24 cellular contexts compared by ENCODE assay signal in the genomic region with DNA sequence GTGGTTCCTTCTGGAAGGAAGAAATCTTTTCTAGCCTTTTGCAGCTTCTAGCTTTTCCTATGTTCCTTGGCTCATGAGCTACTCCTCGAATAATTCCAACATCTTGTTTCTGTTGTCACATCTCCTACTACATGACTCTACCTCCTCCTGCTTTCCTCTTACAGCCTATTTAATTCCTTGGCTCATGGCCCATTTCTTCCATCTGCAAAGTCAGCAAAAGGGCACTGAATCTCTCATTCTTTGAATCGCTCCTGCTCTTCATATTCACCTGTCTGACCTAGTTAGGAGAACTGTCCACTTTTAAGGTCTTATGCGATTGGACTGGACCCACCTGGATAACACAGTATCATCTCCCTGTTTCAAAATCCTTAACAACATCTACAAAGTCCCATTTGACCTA. TPM values are rescaled to one million over a fixed set of nuclear protein-coding genes. Genes with fewer than 3 reads are reported as not detected.
A peak's percentile ranks its signal among the peaks of the same experiment; 100 is the strongest.
DNase-seq lines count a peak whose midpoint lies in the region; ATAC-seq, FAIRE-seq and TF ChIP-seq lines count a peak whose summit lies in the region.
"Had no signal": no experiment of that assay in that cellular context is flagged by ENCODE, and none has a peak within 500 bp of the region (broad histone marks: within the 10 kb centered on the region; RNA-seq: fewer than 3 reads in every experiment).

No MANE protein-coding gene starts in this region.

- no peak for FAIRE-seq in HepG2 (lab: Jason Lieb, UNC)

- no peaks in the 10 kb centered on the region for H3K79me2 ChIP-seq in HepG2 (ENCODE audit: insufficient read depth, low read length)

- TF ChIP-seq EP300 in HepG2 (IDR thresholded peaks at IDR 0.05; ENCODE audit: low read depth in 2 of 2, low read length in 2 of 2) (no peak), HepG2 (CRISPR knock-in tag; IDR thresholded peaks at IDR 0.05; ENCODE audit: borderline replicate concordance) (no peak)

- ATAC-seq in HepG2 (no peak), right lobe of liver (no peak), psoas muscle (no peak)
- ATAC-seq: CD8-positive, alpha-beta T cell; T-helper 17 cell had no signal

- CTCF ChIA-PET in HepG2 (lab: Yijun Ruan, JAX; ENCODE audit: low intra/inter-chr PET ratio, low total read pairs): no interaction called here

- in situ Hi-C loops in HepG2 (cut with HindIII; ENCODE audit: extremely low pct_ligation_motif_present, low pct_unique_long_range_greater_than_20kb): no loop called here

- intact Hi-C loops in HepG2 (cut with micrococcal nuclease; ENCODE audit: unreplicated experiment) (no loop called here), right lobe of liver (cut with DNase I) (no loop called here), dorsolateral prefrontal cortex (cut with DNase I) (no loop called here), psoas muscle (cut with DNase I) (no loop called here)

- H3K4me1 ChIP-seq in HepG2 (ENCODE audit: insufficient read depth, low read length) (0 out of 2 replicates have a peak, but pooled peaks cover under 1% of the 10 kb centered on the region), right lobe of liver (no peaks in the 10 kb centered on the region), psoas muscle (no peaks in the 10 kb centered on the region)

- no peak for TF ChIP-seq POLR2A in HepG2 (IDR thresholded peaks at IDR 0.05; ENCODE audit: insufficient read depth in 1 of 2, low read depth in 2 of 2, low read length in 2 of 2)
- no peak for TF ChIP-seq POLR2A in right lobe of liver (IDR thresholded peaks at IDR 0.05)

- DNase-seq in DMS 273 (lab: John Stamatoyannopoulos, UW; ENCODE audit: unreplicated experiment): peak; percentile 60
- DNase-seq in DMS 273 treated with DMSO at 0.1 percent for 48 hours (lab: John Stamatoyannopoulos, UW): no peak
- no peak for DNase-seq in HepG2 (ENCODE audit: low spot score)
- DNase-seq in right lobe of liver: no peak
- peak; percentile 9 for DNase-seq in astrocyte of the hippocampus (ENCODE audit: low read depth, low spot score)
- no peak for DNase-seq in dorsolateral prefrontal cortex
- no peak for DNase-seq in psoas muscle
- DNase-seq in HK-2 (ENCODE audit: unreplicated experiment): no peak
- DNase-seq: AML-193; C1 segment of cervical spinal cord; CD8-positive, alpha-beta T cell; EL; GF-D8; H7; KG1; NCI-H1092 treated with DMSO at 0.1 percent for 48 hours; NCI-H2081 treated with DMSO at 0.1 percent for 48 hours; NK-92 treated with Interleukin-12 subunit alpha and Interleukin-12 subunit beta, amount 100 ng/mL, for 24 hours; SHP77 treated with DMSO at 0.1 percent for 48 hours; SW 1271; T-helper 17 cell had no signal

- no peak for TF ChIP-seq RAD21 in HepG2 (CRISPR knock-in tag; IDR thresholded peaks at IDR 0.05)

- H3K27me3 ChIP-seq in HepG2 (ENCODE audit: control insufficient read depth in 1 of 2, insufficient read depth in 2 of 2, low read length in 2 of 2) (no peaks in the 10 kb centered on the region), right lobe of liver (no peaks in the 10 kb centered on the region), dorsolateral prefrontal cortex (no peaks in the 10 kb centered on the region), psoas muscle (ENCODE audit: insufficient read depth in 3 of 3, low read length in 2 of 3) (no peaks in the 10 kb centered on the region)

- H3K4me2 ChIP-seq in HepG2 (ENCODE audit: low read depth, low read length): no peak overlapping the region

- H3K27ac ChIP-seq in HepG2 (ENCODE audit: extremely low read length, insufficient read depth, low read length): no peak overlapping the region
- no peak overlapping the region for H3K27ac ChIP-seq in right lobe of liver
- H3K27ac ChIP-seq in dorsolateral prefrontal cortex: no peak overlapping the region
- no peak overlapping the region for H3K27ac ChIP-seq in psoas muscle
- H3K27ac ChIP-seq: 22Rv1, RWPE1, SK-N-MC had no signal

- POLR2A ChIA-PET in HepG2 (lab: Yijun Ruan, JAX): no interaction called here

- 32% methylated on average over 3 of the region's 3 CpGs for WGBS in HepG2 (ENCODE audit: low lambda C conversion rate)
- 52% methylated on average over 3 of the region's 3 CpGs for WGBS in right lobe of liver (ENCODE audit: insufficient coverage, low coverage, low lambda C conversion rate, missing lambda C conversion rate)
- WGBS in psoas muscle, 3 donors: 69 to 70% (median 70%) methylated on average over 3 of the region's 3 CpGs

- H3K4me3 ChIP-seq in HepG2 (replicated peaks in 1 of 3; ENCODE audit: insufficient read depth in 1 of 3, low read depth in 2 of 3, low read length in 3 of 3) (no peak overlapping the region), right lobe of liver (no peak overlapping the region), dorsolateral prefrontal cortex (no peak overlapping the region), psoas muscle (no peak overlapping the region)
- H3K4me3 ChIP-seq: SK-N-MC had no signal

- H3K9me3 ChIP-seq in HepG2 (ENCODE audit: low read length): peaks cover 40% of the 10 kb centered on the region
- no peaks in the 10 kb centered on the region for H3K9me3 ChIP-seq in right lobe of liver
- no peaks in the 10 kb centered on the region for H3K9me3 ChIP-seq in psoas muscle

- H2AFZ ChIP-seq in HepG2 (ENCODE audit: low read length): no peak overlapping the region

- H3K9ac ChIP-seq in HepG2 (ENCODE audit: insufficient read depth, low read depth, low read length): no peak overlapping the region

- no TSS peak for BruUV-seq in HepG2 (replicated peaks; lab: Mats Ljungman, UMichigan)

- H4K20me1 ChIP-seq in HepG2 (ENCODE audit: insufficient read depth, low read length): no peaks in the 10 kb centered on the region

- H3K36me3 ChIP-seq in HepG2 (replicated peaks in 1 of 2; ENCODE audit: control insufficient read depth in 1 of 2, insufficient read depth in 2 of 2, low read length in 2 of 2): no peaks in the 10 kb centered on the region
- no peaks in the 10 kb centered on the region for H3K36me3 ChIP-seq in right lobe of liver
- no peaks in the 10 kb centered on the region for H3K36me3 ChIP-seq in psoas muscle (ENCODE audit: insufficient read depth in 1 of 2, low read depth in 1 of 2)

- no peak for TF ChIP-seq CTCF in HepG2 (CRISPR knock-in tag; IDR thresholded peaks at IDR 0.05)
- TF ChIP-seq CTCF in right lobe of liver (IDR thresholded peaks at IDR 0.05): no peak
- TF ChIP-seq CTCF in dorsolateral prefrontal cortex (IDR thresholded peaks at IDR 0.05 in 54 of 56, conservative IDR thresholded peaks at IDR 0.05 in 2 of 56; ENCODE audit: low read depth in 1 of 56, partially characterized antibody in 56 of 56): no peak
- TF ChIP-seq CTCF in psoas muscle (IDR thresholded peaks at IDR 0.05): no peak

TF ChIP-seq in HepG2, 621 proteins besides CTCF, POLR2A, EP300 and RAD21:
- TF ChIP-seq MAFK (conservative IDR thresholded peaks at IDR 0.05 in 1 of 2, IDR thresholded peaks at IDR 0.05 in 1 of 2; ENCODE audit: low read length in 2 of 2): peak; percentile 66 to 81
- peak; percentile 71 for TF ChIP-seq MAFF (IDR thresholded peaks at IDR 0.05; ENCODE audit: low read depth, low read length)
- no peak for TF ChIP-seq CBX2 (IDR thresholded peaks at IDR 0.05; ENCODE audit: low read depth, low read length)
- no peak for TF ChIP-seq CBX2 (CRISPR knock-in tag; IDR thresholded peaks at IDR 0.05; ENCODE audit: low read depth)

RNA-seq across cellular contexts. Expression of gene PRKD1, which starts 15.8 kb away (rescaled TPM):
- total RNA-seq in HepG2 (2016; rRNA removed; fragmentation: Illumina TruSeq; extraction: Trizol) (0.22 and 0.41 TPM in 2 replicates), right lobe of liver (1 to 10 TPM in 5 of 6 experiments, under 1 TPM in 1; 0.74 to 6.2 (median 2.2) TPM), dorsolateral prefrontal cortex (10 to 100 TPM; 11.2 to 35.0 (median 22.1) TPM), psoas muscle (1 to 10 TPM in 3 of 4 donors, under 1 TPM in 1; 0.79 to 2.5 (median 1.5) TPM)
- total RNA-seq in HepG2 (2016; cell fraction: cytosol; rRNA removed; fragmentation: Illumina TruSeq; extraction: Trizol; ENCODE audit: low read depth): 0.18 and 0.61 TPM in 2 replicates
- 0.22 and 0.34 TPM in 2 replicates for total RNA-seq in HepG2 (2016; cell fraction: insoluble cytoplasmic fraction; rRNA removed; fragmentation: Illumina TruSeq; extraction: Trizol)
- total RNA-seq in HepG2 (2016; cell fraction: membrane; rRNA removed; fragmentation: Illumina TruSeq; extraction: Trizol): 0.10 and 0.25 TPM in 2 replicates
- total RNA-seq in HepG2 (2016; cell fraction: nucleus; rRNA removed; fragmentation: Illumina TruSeq; extraction: Trizol): 0.50 and 0.65 TPM in 2 replicates
- polyA plus RNA-seq in HepG2 (2011; rRNA removed) (1.3 TPM in 2 replicates), psoas muscle (1 to 10 TPM in 2 of 3 donors, under 1 TPM in 1; 0.65 to 1.5 (median 1.2) TPM)
- polyA plus RNA-seq in HepG2 (2011; cell fraction: cytosol; rRNA removed): 0.66 and 0.73 TPM in 2 replicates
- polyA plus RNA-seq in HepG2 (2011; cell fraction: nucleus; rRNA removed): 1.9 and 2.5 TPM in 2 replicates
- polyA plus RNA-seq in HepG2 (2012): 0.72 and 0.75 TPM in 2 replicates
- polyA plus RNA-seq in HepG2 (2016; cell fraction: cytosol; fragmentation: Illumina TruSeq; extraction: Trizol; ENCODE audit: low read depth): 0.09 and 0.10 TPM in 2 replicates
- 0.32 and 0.38 TPM in 2 replicates for polyA plus RNA-seq in HepG2 (2016; cell fraction: insoluble cytoplasmic fraction; fragmentation: Illumina TruSeq; extraction: Trizol; ENCODE audit: low read depth)
- 0.10 TPM in 1 of 2 replicates, not detected in the other for polyA plus RNA-seq in HepG2 (2016; cell fraction: membrane; fragmentation: Illumina TruSeq; extraction: Trizol; ENCODE audit: low read depth)
- 0.43 and 1.0 TPM in 2 replicates for polyA plus RNA-seq in HepG2 (2016; cell fraction: nucleus; fragmentation: Illumina TruSeq; extraction: Trizol; ENCODE audit: insufficient read depth, low read depth)
- polyA minus RNA-seq in HepG2 (2011; rRNA and poly(A)+ RNA removed; ENCODE audit: low replicate concordance): 4.2 TPM in 1 of 2 replicates, not detected in the other
- polyA minus RNA-seq in HepG2 (2011; cell fraction: cytosol; rRNA and poly(A)+ RNA removed): 1.7 and 2.5 TPM in 2 replicates
- polyA minus RNA-seq in HepG2 (2011; cell fraction: nucleus; rRNA and poly(A)+ RNA removed): 7.3 and 8.1 TPM in 2 replicates
- total RNA-seq: CD8-positive, alpha-beta T cell; T-helper 17 cell had no signal

Comparison
In these comparisons a context has a peak if more than half of its experiments do, and no peak if none do; other contexts are left out.
1. DNase-seq: peak in DMS 273 (single experiment) and astrocyte of the hippocampus (single experiment); none in DMS 273 treated with DMSO at 0.1 percent for 48 hours (single experiment), HepG2 (single experiment), right lobe of liver (0 of 3), dorsolateral prefrontal cortex (0 of 10), psoas muscle (0 of 2) and HK-2 (single experiment).